Comparison of ENCODE assay signal across 21 cellular contexts in genomic region chr9:116372081-116372673, GRCh38.
"Had no signal": no experiment of that assay in that cellular context is flagged by ENCODE, and none has a peak within 500 bp of the region (broad histone marks: within the 10 kb centered on the region; RNA-seq: fewer than 3 reads in every experiment).

No MANE protein-coding gene starts in this region.

- H3K9me3 Mint-ChIP-seq: dendritic cell treated with granulocyte-macrophage colony-stimulating factor and Interleukin-4, amounts not matched to agents 40 ng/mL and 50 ng/mL, for 4 days; effector memory CD8-positive, alpha-beta T cell; nephron had no signal

- FAIRE-seq: colon, frontal cortex, keratinocyte had no signal

- H3K27ac ChIP-seq: epithelial cell of prostate, esophagus muscularis mucosa, parathyroid adenoma, prostate gland, sigmoid colon, skin epidermis, suprapubic skin, thyroid gland, upper lobe of left lung, uterus had no signal

- H3K4me3 ChIP-seq: esophagus muscularis mucosa, prostate gland, sigmoid colon, skin epidermis, suprapubic skin, thyroid gland, upper lobe of left lung, uterus had no signal

- H3K27me3 Mint-ChIP-seq: dendritic cell treated with granulocyte-macrophage colony-stimulating factor and Interleukin-4, amounts not matched to agents 40 ng/mL and 50 ng/mL, for 4 days; effector memory CD8-positive, alpha-beta T cell; naive B cell had no signal

- H3K27me3 ChIP-seq: esophagus muscularis mucosa, sigmoid colon, suprapubic skin, thyroid gland, upper lobe of left lung, uterus had no signal

- H3K36me3 ChIP-seq: esophagus muscularis mucosa, prostate gland, sigmoid colon, suprapubic skin, thyroid gland, upper lobe of left lung, uterus had no signal

- H3K4me3 Mint-ChIP-seq: dendritic cell treated with granulocyte-macrophage colony-stimulating factor and Interleukin-4, amounts not matched to agents 40 ng/mL and 50 ng/mL, for 4 days; effector memory CD8-positive, alpha-beta T cell; naive B cell; nephron had no signal

- H3K27ac Mint-ChIP-seq: dendritic cell treated with granulocyte-macrophage colony-stimulating factor and Interleukin-4, amounts not matched to agents 40 ng/mL and 50 ng/mL, for 4 days; effector memory CD8-positive, alpha-beta T cell; naive B cell; nephron had no signal

- H3K4me1 Mint-ChIP-seq: naive B cell had no signal

- H2AFZ ChIP-seq: parathyroid adenoma had no signal

- H3K36me3 Mint-ChIP-seq: naive B cell had no signal

- H3K79me2 ChIP-seq: parathyroid adenoma had no signal

- H3K9ac ChIP-seq: parathyroid adenoma had no signal

- DNase-seq: cerebellar nuclear complex; effector memory CD8-positive, alpha-beta T cell; mesendoderm; naive B cell; occipital lobe; sigmoid colon; stimulated activated naive CD4-positive, alpha-beta T cell treated with Interleukin-2 at 50 U/mL for 16 hours; thyroid gland; upper lobe of left lung; uterus had no signal

- H3K9me3 ChIP-seq: esophagus muscularis mucosa, prostate gland, sigmoid colon, suprapubic skin, thyroid gland, upper lobe of left lung, uterus had no signal

- H3K4me1 ChIP-seq: prostate gland, suprapubic skin, upper lobe of left lung, uterus had no signal

- ATAC-seq: effector memory CD8-positive, alpha-beta T cell had no signal
